Comparison of ENCODE assay signal across 2 cellular contexts in the genomic region with DNA sequence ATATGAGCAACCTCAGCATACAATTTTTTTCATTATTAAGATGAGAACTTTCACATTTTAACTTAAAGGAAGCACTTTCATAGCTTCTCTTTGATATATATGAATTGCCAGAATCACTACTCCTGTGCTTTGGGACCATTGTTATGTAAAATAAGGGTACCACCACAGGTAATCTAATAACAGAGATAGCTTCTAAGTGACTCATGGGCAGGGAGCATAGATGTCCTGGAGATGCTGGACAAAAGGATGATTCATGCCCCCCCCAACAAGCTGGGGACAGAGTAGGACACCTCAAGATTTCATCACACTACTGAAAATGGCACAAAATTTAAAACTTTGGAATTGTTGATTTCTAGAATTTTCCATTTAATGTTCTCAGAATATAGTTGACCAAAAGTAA.
TF ChIP-seq lines count a peak whose summit lies in the region.

No MANE protein-coding gene starts in this region.

TF ChIP-seq in GM23338, 12 proteins besides CTCF, POLR2A, EP300 and RAD21 (continued from another document):
- TF ChIP-seq, protein P1, sequence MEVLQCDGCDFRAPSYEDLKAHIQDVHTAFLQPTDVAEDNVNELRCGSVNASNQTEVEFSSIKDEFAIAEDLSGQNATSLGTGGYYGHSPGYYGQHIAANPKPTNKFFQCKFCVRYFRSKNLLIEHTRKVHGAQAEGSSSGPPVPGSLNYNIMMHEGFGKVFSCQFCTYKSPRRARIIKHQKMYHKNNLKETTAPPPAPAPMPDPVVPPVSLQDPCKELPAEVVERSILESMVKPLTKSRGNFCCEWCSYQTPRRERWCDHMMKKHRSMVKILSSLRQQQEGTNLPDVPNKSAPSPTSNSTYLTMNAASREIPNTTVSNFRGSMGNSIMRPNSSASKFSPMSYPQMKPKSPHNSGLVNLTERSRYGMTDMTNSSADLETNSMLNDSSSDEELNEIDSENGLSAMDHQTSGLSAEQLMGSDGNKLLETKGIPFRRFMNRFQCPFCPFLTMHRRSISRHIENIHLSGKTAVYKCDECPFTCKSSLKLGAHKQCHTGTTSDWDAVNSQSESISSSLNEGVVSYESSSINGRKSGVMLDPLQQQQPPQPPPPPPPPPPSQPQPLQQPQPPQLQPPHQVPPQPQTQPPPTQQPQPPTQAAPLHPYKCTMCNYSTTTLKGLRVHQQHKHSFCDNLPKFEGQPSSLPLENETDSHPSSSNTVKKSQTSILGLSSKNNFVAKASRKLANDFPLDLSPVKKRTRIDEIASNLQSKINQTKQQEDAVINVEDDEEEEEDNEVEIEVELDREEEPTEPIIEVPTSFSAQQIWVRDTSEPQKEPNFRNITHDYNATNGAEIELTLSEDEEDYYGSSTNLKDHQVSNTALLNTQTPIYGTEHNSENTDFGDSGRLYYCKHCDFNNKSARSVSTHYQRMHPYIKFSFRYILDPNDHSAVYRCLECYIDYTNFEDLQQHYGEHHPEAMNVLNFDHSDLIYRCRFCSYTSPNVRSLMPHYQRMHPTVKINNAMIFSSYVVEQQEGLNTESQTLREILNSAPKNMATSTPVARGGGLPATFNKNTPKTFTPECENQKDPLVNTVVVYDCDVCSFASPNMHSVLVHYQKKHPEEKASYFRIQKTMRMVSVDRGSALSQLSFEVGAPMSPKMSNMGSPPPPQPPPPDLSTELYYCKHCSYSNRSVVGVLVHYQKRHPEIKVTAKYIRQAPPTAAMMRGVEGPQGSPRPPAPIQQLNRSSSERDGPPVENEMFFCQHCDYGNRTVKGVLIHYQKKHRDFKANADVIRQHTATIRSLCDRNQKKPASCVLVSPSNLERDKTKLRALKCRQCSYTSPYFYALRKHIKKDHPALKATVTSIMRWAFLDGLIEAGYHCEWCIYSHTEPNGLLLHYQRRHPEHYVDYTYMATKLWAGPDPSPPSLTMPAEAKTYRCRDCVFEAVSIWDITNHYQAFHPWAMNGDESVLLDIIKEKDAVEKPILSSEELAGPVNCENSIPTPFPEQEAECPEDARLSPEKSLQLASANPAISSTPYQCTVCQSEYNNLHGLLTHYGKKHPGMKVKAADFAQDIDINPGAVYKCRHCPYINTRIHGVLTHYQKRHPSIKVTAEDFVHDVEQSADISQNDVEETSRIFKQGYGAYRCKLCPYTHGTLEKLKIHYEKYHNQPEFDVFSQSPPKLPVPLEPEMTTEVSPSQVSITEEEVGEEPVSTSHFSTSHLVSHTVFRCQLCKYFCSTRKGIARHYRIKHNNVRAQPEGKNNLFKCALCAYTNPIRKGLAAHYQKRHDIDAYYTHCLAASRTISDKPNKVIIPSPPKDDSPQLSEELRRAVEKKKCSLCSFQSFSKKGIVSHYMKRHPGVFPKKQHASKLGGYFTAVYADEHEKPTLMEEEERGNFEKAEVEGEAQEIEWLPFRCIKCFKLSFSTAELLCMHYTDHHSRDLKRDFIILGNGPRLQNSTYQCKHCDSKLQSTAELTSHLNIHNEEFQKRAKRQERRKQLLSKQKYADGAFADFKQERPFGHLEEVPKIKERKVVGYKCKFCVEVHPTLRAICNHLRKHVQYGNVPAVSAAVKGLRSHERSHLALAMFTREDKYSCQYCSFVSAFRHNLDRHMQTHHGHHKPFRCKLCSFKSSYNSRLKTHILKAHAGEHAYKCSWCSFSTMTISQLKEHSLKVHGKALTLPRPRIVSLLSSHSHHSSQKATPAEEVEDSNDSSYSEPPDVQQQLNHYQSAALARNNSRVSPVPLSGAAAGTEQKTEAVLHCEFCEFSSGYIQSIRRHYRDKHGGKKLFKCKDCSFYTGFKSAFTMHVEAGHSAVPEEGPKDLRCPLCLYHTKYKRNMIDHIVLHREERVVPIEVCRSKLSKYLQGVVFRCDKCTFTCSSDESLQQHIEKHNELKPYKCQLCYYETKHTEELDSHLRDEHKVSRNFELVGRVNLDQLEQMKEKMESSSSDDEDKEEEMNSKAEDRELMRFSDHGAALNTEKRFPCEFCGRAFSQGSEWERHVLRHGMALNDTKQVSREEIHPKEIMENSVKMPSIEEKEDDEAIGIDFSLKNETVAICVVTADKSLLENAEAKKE (CRISPR knock-in tag; IDR thresholded peaks at IDR 0.05) = no peak
- no peak for TF ChIP-seq CREB1 (CRISPR knock-in tag; IDR thresholded peaks at IDR 0.05; ENCODE audit: low read depth)

TF ChIP-seq in WTC11, 78 proteins besides CTCF, POLR2A, EP300 and RAD21 (continued from another document):
- TF ChIP-seq ZBTB43 (CRISPR knock-in tag; IDR thresholded peaks at IDR 0.05) (no peak), GTF2I (CRISPR knock-in tag; conservative IDR thresholded peaks at IDR 0.05) (no peak), ZNF281 (CRISPR knock-in tag; IDR thresholded peaks at IDR 0.05) (no peak), TEAD1 (CRISPR knock-in tag; IDR thresholded peaks at IDR 0.05) (no peak), ATF2 (CRISPR knock-in tag; IDR thresholded peaks at IDR 0.05; ENCODE audit: borderline replicate concordance, low read depth) (no peak), ZBTB21 (CRISPR knock-in tag; IDR thresholded peaks at IDR 0.05; ENCODE audit: borderline replicate concordance) (no peak), FOXP4 (CRISPR knock-in tag; IDR thresholded peaks at IDR 0.05) (no peak), HMGA2 (CRISPR knock-in tag; IDR thresholded peaks at IDR 0.05) (no peak), PREB (CRISPR knock-in tag; IDR thresholded peaks at IDR 0.05; ENCODE audit: borderline replicate concordance) (no peak), ETV6 (CRISPR knock-in tag; IDR thresholded peaks at IDR 0.05) (no peak), NFE2L1 (CRISPR knock-in tag; IDR thresholded peaks at IDR 0.05) (no peak), SMAD4 (CRISPR knock-in tag; IDR thresholded peaks at IDR 0.05) (no peak)
